ENCODE assay signal across 13 cellular contexts in genomic region chr5:138028262-138028976, GRCh38. TPM values are rescaled to one million over a fixed set of nuclear protein-coding genes. Genes with fewer than 3 reads are reported as not detected.
"Had no signal": no experiment of that assay in that cellular context is flagged by ENCODE, and none has a peak within 500 bp of the region (broad histone marks: within the 10 kb centered on the region; RNA-seq: fewer than 3 reads in every experiment).

No MANE protein-coding gene starts in this region.

RNA-seq across cellular contexts. Expression of gene WNT8A, which starts 55.4 kb away (rescaled TPM):
- total RNA-seq: activated CD4-positive, alpha-beta memory T cell treated with anti-CD3 and anti-CD28 coated beads for 36 hours; activated CD4-positive, alpha-beta T cell treated with anti-CD3 and anti-CD28 coated beads for 36 hours; activated naive CD4-positive, alpha-beta T cell treated with anti-CD3 and anti-CD28 coated beads, Interleukin-2, amount 50 U/mL, for 72 hours; body of pancreas; colonic mucosa; esophagus muscularis mucosa; glomerular endothelial cell; hepatocyte; lung; myocyte; pancreas; sigmoid colon; urinary bladder had no signal
